26 cellular contexts compared by ENCODE assay signal in genomic region chr6:72040106-72040505, GRCh38.
DNase-seq lines count a peak whose midpoint lies in the region; TF ChIP-seq lines count a peak whose summit lies in the region.
"Had no signal": no experiment of that assay in that cellular context is flagged by ENCODE, and none has a peak within 500 bp of the region (broad histone marks: within the 10 kb centered on the region; RNA-seq: fewer than 3 reads in every experiment).

No MANE protein-coding gene starts in this region.

- no peak overlapping the region for H2BK12ac ChIP-seq in neuronal stem cell (ENCODE audit: low read length)

- no peaks in the 10 kb centered on the region for H3K9me3 Mint-ChIP-seq in osteocyte (ENCODE audit: unreplicated experiment)
- H3K9me3 Mint-ChIP-seq: activated naive CD4-positive, alpha-beta T cell treated with anti-CD3 and anti-CD28 coated beads, Interleukin-2, amount 50 U/mL, for 24 hours; stimulated activated naive B cell treated with anti-CD40 and anti-IgM and Interleukin-4, amounts not matched to agents 10 μg/mL and 1 μg/mL and 100 μg/mL, for 72 hours; T-helper 1 cell treated with Interleukin-12 subunit alpha and Interleukin-12 subunit beta and Interleukin-4 antibody, amounts not matched to agents 30 μg/mL and 1 μg/mL, for 36 hours had no signal

- H3K4me2 ChIP-seq in neuronal stem cell (ENCODE audit: insufficient read depth, low read length, poor library complexity, severe bottlenecking) = no peak overlapping the region

- no peaks in the 10 kb centered on the region for H3K9me3 ChIP-seq in WERI-Rb-1 (ENCODE audit: severe bottlenecking)
- no peaks in the 10 kb centered on the region for H3K9me3 ChIP-seq in neuronal stem cell (replicated peaks in 1 of 2; ENCODE audit: control insufficient read depth in 2 of 2, insufficient read depth in 1 of 2, low read depth in 1 of 2, low read length in 2 of 2)
- H3K9me3 ChIP-seq: esophagus muscularis mucosa, heart right ventricle, suprapubic skin, upper lobe of right lung had no signal

- H3K23ac ChIP-seq in neuronal stem cell (ENCODE audit: low read depth, low read length, poor library complexity) = no peak overlapping the region

- H2BK120ac ChIP-seq in neuronal stem cell (ENCODE audit: low read depth, low read length) = no peak overlapping the region

- H3K27ac ChIP-seq in WERI-Rb-1 = no peak overlapping the region
- H3K27ac ChIP-seq in neuronal stem cell (replicated peaks; ENCODE audit: low read length) = no peak overlapping the region
- H3K27ac ChIP-seq: coronary artery, esophagus muscularis mucosa, heart right ventricle, suprapubic skin, upper lobe of right lung had no signal

- H3K18ac ChIP-seq in neuronal stem cell (ENCODE audit: low read length) = no peak overlapping the region

- peak overlapping the region; percentile 16 for H2AFZ ChIP-seq in neuronal stem cell (ENCODE audit: low read length)

- H3K27me3 ChIP-seq in WERI-Rb-1 (ENCODE audit: insufficient read depth, low read depth, severe bottlenecking) = no peaks in the 10 kb centered on the region
- H3K27me3 ChIP-seq in neuronal stem cell (ENCODE audit: control insufficient read depth in 3 of 3, insufficient read depth in 3 of 3, low read depth in 1 of 3, low read length in 3 of 3) = no peaks in the 10 kb centered on the region
- H3K27me3 ChIP-seq: heart right ventricle, suprapubic skin, upper lobe of right lung had no signal

- no peak overlapping the region for H2AK5ac ChIP-seq in neuronal stem cell (ENCODE audit: low read depth, low read length)

- no peak overlapping the region for H3K9ac ChIP-seq in neuronal stem cell (ENCODE audit: low read depth, low read length, poor library complexity)

- no peak overlapping the region for H2BK5ac ChIP-seq in neuronal stem cell (ENCODE audit: low read length)

- peak; percentile 84 for DNase-seq in G401 (ENCODE audit: low spot score)
- peak; percentile 45 for DNase-seq in NCI-H2171 (lab: John Stamatoyannopoulos, UW)
- peak; percentile 9 for DNase-seq in WERI-Rb-1
- no peak for DNase-seq in neuronal stem cell (ENCODE audit: low spot score)
- no peak for DNase-seq in NCI-H2029 treated with DMSO at 0.1 percent for 48 hours (lab: John Stamatoyannopoulos, UW)
- DNase-seq in activated naive CD4-positive, alpha-beta T cell treated with anti-CD3 and anti-CD28 coated beads, Interleukin-2, amount 50 U/mL, for 16 hours = no peak
- DNase-seq in osteocyte (ENCODE audit: extremely low spot score, unreplicated experiment) = no peak
- DNase-seq: activated CD4-positive, alpha-beta T cell treated with anti-CD3 and anti-CD28 coated beads, Interleukin-2, amount 50 U/mL, for 48 hours; activated CD8-positive, alpha-beta memory T cell treated with anti-CD3 and anti-CD28 coated beads, Interleukin-2, amount 50 U/mL, for 4 hours; CD4-positive, CD25-positive, alpha-beta regulatory T cell; foreskin melanocyte; GDM1; heart right ventricle; mammary epithelial cell; NCI-H1048; NCI-H187 treated with DMSO at 0.1 percent for 48 hours; posterior cingulate gyrus; RPMI8226; stimulated activated CD4-positive, alpha-beta T cell treated with anti-CD3 and anti-CD28 coated beads, Interleukin-4, amount 100 ng/mL, for 4 hours; stimulated activated naive B cell treated with anti-CD40 and anti-IgM and Interleukin-4, amounts not matched to agents 10 μg/mL and 1 μg/mL and 100 μg/mL, for 72 hours; upper lobe of right lung had no signal

- H4K91ac ChIP-seq in neuronal stem cell (ENCODE audit: low read depth, low read length, poor library complexity) = no peak overlapping the region

- no peak overlapping the region for H3K4me3 Mint-ChIP-seq in osteocyte (ENCODE audit: unreplicated experiment)
- H3K4me3 Mint-ChIP-seq: activated naive CD4-positive, alpha-beta T cell treated with anti-CD3 and anti-CD28 coated beads, Interleukin-2, amount 50 U/mL, for 24 hours; CD4-positive, CD25-positive, alpha-beta regulatory T cell; stimulated activated naive B cell treated with anti-CD40 and anti-IgM and Interleukin-4, amounts not matched to agents 10 μg/mL and 1 μg/mL and 100 μg/mL, for 72 hours; T-helper 1 cell treated with Interleukin-12 subunit alpha and Interleukin-12 subunit beta and Interleukin-4 antibody, amounts not matched to agents 30 μg/mL and 1 μg/mL, for 36 hours had no signal

- peaks cover 38% of the 10 kb centered on the region for H3K27me3 Mint-ChIP-seq in osteocyte (ENCODE audit: unreplicated experiment)
- H3K27me3 Mint-ChIP-seq: activated naive CD4-positive, alpha-beta T cell treated with anti-CD3 and anti-CD28 coated beads, Interleukin-2, amount 50 U/mL, for 24 hours; CD4-positive, CD25-positive, alpha-beta regulatory T cell had no signal

- no peaks in the 10 kb centered on the region for H3K4me1 Mint-ChIP-seq in osteocyte (ENCODE audit: unreplicated experiment)
- H3K4me1 Mint-ChIP-seq: activated naive CD4-positive, alpha-beta T cell treated with anti-CD3 and anti-CD28 coated beads, Interleukin-2, amount 50 U/mL, for 24 hours; CD4-positive, CD25-positive, alpha-beta regulatory T cell had no signal

- H4K8ac ChIP-seq in neuronal stem cell (ENCODE audit: low read depth, low read length) = no peak overlapping the region

- no peak overlapping the region for H3K4ac ChIP-seq in neuronal stem cell (ENCODE audit: low read length)

- in situ Hi-C loops in G401 (cut with HindIII; ENCODE audit: low sequenced_read_pairs) = no loop called here

- H3K36me3 ChIP-seq in WERI-Rb-1 (no peaks in the 10 kb centered on the region), neuronal stem cell (replicated peaks in 1 of 2; ENCODE audit: control insufficient read depth in 2 of 2, insufficient read depth in 2 of 2, low read length in 2 of 2) (no peaks in the 10 kb centered on the region)
- H3K36me3 ChIP-seq: esophagus muscularis mucosa, heart right ventricle, suprapubic skin, upper lobe of right lung had no signal

- H2BK15ac ChIP-seq in neuronal stem cell (ENCODE audit: low read length) = no peak overlapping the region

- H3K14ac ChIP-seq in neuronal stem cell (ENCODE audit: low read length) = no peak overlapping the region

- H3K27ac Mint-ChIP-seq in osteocyte (ENCODE audit: unreplicated experiment) = no peak overlapping the region
- H3K27ac Mint-ChIP-seq: activated naive CD4-positive, alpha-beta T cell treated with anti-CD3 and anti-CD28 coated beads, Interleukin-2, amount 50 U/mL, for 24 hours; CD4-positive, CD25-positive, alpha-beta regulatory T cell; stimulated activated naive B cell treated with anti-CD40 and anti-IgM and Interleukin-4, amounts not matched to agents 10 μg/mL and 1 μg/mL and 100 μg/mL, for 72 hours; T-helper 1 cell treated with Interleukin-12 subunit alpha and Interleukin-12 subunit beta and Interleukin-4 antibody, amounts not matched to agents 30 μg/mL and 1 μg/mL, for 36 hours had no signal

- no peak overlapping the region for H3K4me3 ChIP-seq in WERI-Rb-1 (ENCODE audit: low read depth, low read length)
- H3K4me3 ChIP-seq in neuronal stem cell (ENCODE audit: low read length in 2 of 2) = no peak overlapping the region
- H3K4me3 ChIP-seq: coronary artery, esophagus muscularis mucosa, heart right ventricle, suprapubic skin, upper lobe of right lung had no signal

- no peaks in the 10 kb centered on the region for H3K4me1 ChIP-seq in neuronal stem cell (ENCODE audit: control insufficient read depth in 2 of 2, insufficient read depth in 1 of 2, low read depth in 1 of 2, low read length in 2 of 2)
- H3K4me1 ChIP-seq: esophagus muscularis mucosa, heart right ventricle, suprapubic skin, upper lobe of right lung had no signal

- H3K79me1 ChIP-seq in neuronal stem cell (ENCODE audit: low read depth, low read length) = no peaks in the 10 kb centered on the region

- TF ChIP-seq CTCF in WERI-Rb-1 (IDR thresholded peaks at IDR 0.05; ENCODE audit: low read depth, low read length) (no peak), osteocyte (IDR thresholded peaks at IDR 0.05) (no peak)

- H3K36me3 Mint-ChIP-seq in osteocyte (ENCODE audit: unreplicated experiment) = no peaks in the 10 kb centered on the region
- H3K36me3 Mint-ChIP-seq: activated naive CD4-positive, alpha-beta T cell treated with anti-CD3 and anti-CD28 coated beads, Interleukin-2, amount 50 U/mL, for 24 hours; CD4-positive, CD25-positive, alpha-beta regulatory T cell; stimulated activated naive B cell treated with anti-CD40 and anti-IgM and Interleukin-4, amounts not matched to agents 10 μg/mL and 1 μg/mL and 100 μg/mL, for 72 hours had no signal

Comparison
In these comparisons a context has a peak if more than half of its experiments do, and no peak if none do; other contexts are left out.
1. DNase-seq: peak in G401 (single experiment), NCI-H2171 (single experiment) and WERI-Rb-1 (single experiment); none in neuronal stem cell (single experiment), NCI-H2029 treated with DMSO at 0.1 percent for 48 hours (single experiment), activated naive CD4-positive, alpha-beta T cell treated with anti-CD3 and anti-CD28 coated beads, Interleukin-2, amount 50 U/mL, for 16 hours (single experiment) and osteocyte (single experiment).